In the genomic region with DNA sequence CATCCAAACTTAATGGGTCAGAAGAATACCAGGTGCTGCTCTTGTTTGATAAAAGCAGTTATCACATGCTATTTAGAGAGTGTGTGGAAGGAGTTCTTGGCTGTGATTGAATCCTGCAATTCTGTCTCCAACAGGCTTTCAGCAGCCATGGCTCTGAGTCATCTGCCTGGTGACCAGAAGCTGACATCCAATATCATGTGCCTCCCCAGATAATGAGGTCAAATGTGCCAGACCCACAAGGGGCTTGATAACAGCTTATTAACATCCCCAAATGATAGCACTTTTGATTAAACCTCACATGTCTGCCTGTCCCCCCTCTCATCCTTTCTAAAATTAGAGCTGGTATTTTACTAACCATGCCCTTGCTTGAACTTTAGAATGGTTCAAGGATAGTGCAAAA, we compare ENCODE assay signal across 14 cellular contexts.
DNase-seq lines count a peak whose midpoint lies in the region; ATAC-seq and TF ChIP-seq lines count a peak whose summit lies in the region.
"Had no signal": no experiment of that assay in that cellular context is flagged by ENCODE, and none has a peak within 500 bp of the region (broad histone marks: within the 10 kb centered on the region; RNA-seq: fewer than 3 reads in every experiment).

No MANE protein-coding gene starts in this region.

- no peak for TF ChIP-seq POLR2A in breast epithelium (IDR thresholded peaks at IDR 0.05)
- TF ChIP-seq POLR2A in heart left ventricle (IDR thresholded peaks at IDR 0.05) = no peak

- H3K36me3 ChIP-seq in breast epithelium (no peaks in the 10 kb centered on the region), heart left ventricle (no peaks in the 10 kb centered on the region)
- H3K36me3 ChIP-seq: uterus had no signal

- H3K36me3 Mint-ChIP-seq in MCF 10A (ENCODE audit: insufficient read depth, unreplicated experiment) = no peaks in the 10 kb centered on the region
- no peaks in the 10 kb centered on the region for H3K36me3 Mint-ChIP-seq in activated T-helper 2 cell treated with anti-CD3 and anti-CD28 coated beads, Interferon-gamma antibody, Interleukin-2, Interleukin-4, amounts not matched to agents 10 μg/mL and 5 μg/mL and 100 μg/mL, durations not matched to agents 14 hours and 24 hours and 36 hours (ENCODE audit: low read depth)

- H3K27ac ChIP-seq in breast epithelium (no peak overlapping the region), heart left ventricle (peak overlapping the region; percentile 51 to 93 (median 86))
- H3K27ac ChIP-seq: coronary artery, uterus had no signal

- H3K4me1 ChIP-seq in breast epithelium (no peaks in the 10 kb centered on the region), heart left ventricle (peaks cover 0 to 22% (median 6%) of the 10 kb centered on the region in 12 donors)
- H3K4me1 ChIP-seq: uterus had no signal

- intact Hi-C loops in MCF 10A (cut with micrococcal nuclease) (no loop called here), breast epithelium (cut with DNase I; ENCODE audit: low total_unique reads) (no loop called here), heart left ventricle (cut with DNase I) (loop anchor here in 9 of 10 donors (2.0 to 10.0 kb wide), 14 partner anchors 75 to 180 kb away; partner anchors contain the start of gene PLN (in 1 of the 9))
- intact Hi-C loops in activated T-helper 2 cell treated with anti-CD3 and anti-CD28 coated beads, Interferon-gamma antibody, Interleukin-2, Interleukin-4, amounts not matched to agents 10 μg/mL and 5 μg/mL and 100 μg/mL, durations not matched to agents 14 hours and 24 hours and 36 hours (cut with micrococcal nuclease) = no loop called here

- ATAC-seq in heart left ventricle = peak; percentile 89 to 95 (median 92)
- no peak for ATAC-seq in GM21515 (IDR thresholded peaks at IDR 0.05; ENCODE audit: unreplicated experiment)
- ATAC-seq: left lobe of liver had no signal

- H3K4me3 Mint-ChIP-seq in MCF 10A (ENCODE audit: unreplicated experiment) = no peak overlapping the region
- H3K4me3 Mint-ChIP-seq in activated T-helper 2 cell treated with anti-CD3 and anti-CD28 coated beads, Interferon-gamma antibody, Interleukin-2, Interleukin-4, amounts not matched to agents 10 μg/mL and 5 μg/mL and 100 μg/mL, durations not matched to agents 14 hours and 24 hours and 36 hours (ENCODE audit: low read depth) = no peak overlapping the region
- H3K4me3 Mint-ChIP-seq: B cell had no signal

- no TSS peak for BruUV-seq in MCF 10A (replicated peaks; lab: Mats Ljungman, UMichigan)

- H3K4me1 Mint-ChIP-seq in MCF 10A (ENCODE audit: insufficient read depth, unreplicated experiment) = no peaks in the 10 kb centered on the region
- H3K4me1 Mint-ChIP-seq in activated T-helper 2 cell treated with anti-CD3 and anti-CD28 coated beads, Interferon-gamma antibody, Interleukin-2, Interleukin-4, amounts not matched to agents 10 μg/mL and 5 μg/mL and 100 μg/mL, durations not matched to agents 14 hours and 24 hours and 36 hours (ENCODE audit: low read depth) = no peaks in the 10 kb centered on the region
- H3K4me1 Mint-ChIP-seq: B cell had no signal

- H3K27ac Mint-ChIP-seq in MCF 10A (ENCODE audit: low read depth, unreplicated experiment) = no peak overlapping the region
- H3K27ac Mint-ChIP-seq in activated T-helper 2 cell treated with anti-CD3 and anti-CD28 coated beads, Interferon-gamma antibody, Interleukin-2, Interleukin-4, amounts not matched to agents 10 μg/mL and 5 μg/mL and 100 μg/mL, durations not matched to agents 14 hours and 24 hours and 36 hours = no peak overlapping the region
- H3K27ac Mint-ChIP-seq: B cell had no signal

- H3K4me3 ChIP-seq in breast epithelium (no peak overlapping the region), heart left ventricle (no peak overlapping the region)
- H3K4me3 ChIP-seq: coronary artery, uterus had no signal

- TF ChIP-seq CTCF in MCF 10A (IDR thresholded peaks at IDR 0.05; ENCODE audit: unreplicated experiment) = no peak
- no peak for TF ChIP-seq CTCF in breast epithelium (IDR thresholded peaks at IDR 0.05)
- TF ChIP-seq CTCF in heart left ventricle (IDR thresholded peaks at IDR 0.05) = no peak

- no peaks in the 10 kb centered on the region for H3K27me3 Mint-ChIP-seq in MCF 10A (ENCODE audit: insufficient read depth, unreplicated experiment)
- H3K27me3 Mint-ChIP-seq in activated T-helper 2 cell treated with anti-CD3 and anti-CD28 coated beads, Interferon-gamma antibody, Interleukin-2, Interleukin-4, amounts not matched to agents 10 μg/mL and 5 μg/mL and 100 μg/mL, durations not matched to agents 14 hours and 24 hours and 36 hours (ENCODE audit: low read depth) = no peaks in the 10 kb centered on the region

- H3K27me3 ChIP-seq in breast epithelium = no peaks in the 10 kb centered on the region
- H3K27me3 ChIP-seq in heart left ventricle = no peaks in the 10 kb centered on the region
- H3K27me3 ChIP-seq: uterus had no signal

- H3K9me3 ChIP-seq in breast epithelium = peaks cover 0 to 12% of the 10 kb centered on the region in 2 donors
- peaks cover 0 to 27% (median 2%) of the 10 kb centered on the region in 12 donors for H3K9me3 ChIP-seq in heart left ventricle

- peaks cover 7% of the 10 kb centered on the region for H3K9me3 Mint-ChIP-seq in MCF 10A (ENCODE audit: unreplicated experiment)
- no peaks in the 10 kb centered on the region for H3K9me3 Mint-ChIP-seq in activated T-helper 2 cell treated with anti-CD3 and anti-CD28 coated beads, Interferon-gamma antibody, Interleukin-2, Interleukin-4, amounts not matched to agents 10 μg/mL and 5 μg/mL and 100 μg/mL, durations not matched to agents 14 hours and 24 hours and 36 hours

- DNase-seq in MCF 10A (ENCODE audit: unreplicated experiment) (peak; percentile 10), breast epithelium (ENCODE audit: low spot score in 2 of 2) (no peak), amniotic epithelial cell (ENCODE audit: low read depth) (peak; percentile 24), heart left ventricle (peak in 4 of 5 donors; percentile 68 to 85 (median 80)), activated gamma-delta T cell treated with Interleukin-2 at 50 U/mL for 16 hours (no peak), HEK293T (ENCODE audit: extremely low spot score) (no peak)
- no peak for DNase-seq in activated T-helper 2 cell treated with anti-CD3 and anti-CD28 coated beads, Interferon-gamma antibody, Interleukin-2, Interleukin-4, amounts not matched to agents 10 μg/mL and 5 μg/mL and 100 μg/mL, durations not matched to agents 14 hours and 24 hours and 36 hours (ENCODE audit: low spot score)
- DNase-seq: GF-D8, glutamatergic neuron, uterus had no signal

- POLR2A ChIA-PET in MCF 10A (lab: Yijun Ruan, JAX) = no interaction called here
- POLR2A ChIA-PET in HEK293T (lab: Yijun Ruan, JAX) = no interaction called here

- CTCF ChIA-PET in MCF 10A (lab: Yijun Ruan, JAX) = interaction anchor here (0.6 kb wide), 1 partner anchor 244 kb away, joined by 3 read pairs; no protein-coding TSS in a partner anchor
- CTCF ChIA-PET in HEK293T (lab: Yijun Ruan, JAX) = no interaction called here

TF ChIP-seq in HEK293T, 16 proteins besides CTCF, POLR2A, EP300 and RAD21:
- TF ChIP-seq ZNF384 (IDR thresholded peaks at IDR 0.05) = no peak
- no peak for TF ChIP-seq FOXK2 (IDR thresholded peaks at IDR 0.05)
- TF ChIP-seq CTBP1 (IDR thresholded peaks at IDR 0.05; ENCODE audit: borderline replicate concordance) = no peak
- no peak for TF ChIP-seq NFRKB (IDR thresholded peaks at IDR 0.05)
- TF ChIP-seq HDGF (IDR thresholded peaks at IDR 0.05; ENCODE audit: borderline replicate concordance) = no peak
- TF ChIP-seq FOXA1 (IDR thresholded peaks at IDR 0.05) = no peak
- TF ChIP-seq, protein P1, sequence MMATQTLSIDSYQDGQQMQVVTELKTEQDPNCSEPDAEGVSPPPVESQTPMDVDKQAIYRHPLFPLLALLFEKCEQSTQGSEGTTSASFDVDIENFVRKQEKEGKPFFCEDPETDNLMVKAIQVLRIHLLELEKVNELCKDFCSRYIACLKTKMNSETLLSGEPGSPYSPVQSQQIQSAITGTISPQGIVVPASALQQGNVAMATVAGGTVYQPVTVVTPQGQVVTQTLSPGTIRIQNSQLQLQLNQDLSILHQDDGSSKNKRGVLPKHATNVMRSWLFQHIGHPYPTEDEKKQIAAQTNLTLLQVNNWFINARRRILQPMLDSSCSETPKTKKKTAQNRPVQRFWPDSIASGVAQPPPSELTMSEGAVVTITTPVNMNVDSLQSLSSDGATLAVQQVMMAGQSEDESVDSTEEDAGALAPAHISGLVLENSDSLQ (IDR thresholded peaks at IDR 0.05) = no peak
- no peak for TF ChIP-seq FOXM1 (IDR thresholded peaks at IDR 0.05; ENCODE audit: borderline replicate concordance)
- no peak for TF ChIP-seq ARNT (IDR thresholded peaks at IDR 0.05)

Comparison
In these comparisons a context has a peak if more than half of its experiments do, and no peak if none do; other contexts are left out.
1. DNase-seq: peak in MCF 10A (single experiment), amniotic epithelial cell (single experiment) and heart left ventricle (4 of 5); none in breast epithelium (0 of 2), activated T-helper 2 cell treated with anti-CD3 and anti-CD28 coated beads, Interferon-gamma antibody, Interleukin-2, Interleukin-4, amounts not matched to agents 10 μg/mL and 5 μg/mL and 100 μg/mL, durations not matched to agents 14 hours and 24 hours and 36 hours (single experiment), activated gamma-delta T cell treated with Interleukin-2 at 50 U/mL for 16 hours (single experiment) and HEK293T (single experiment).
2. H3K27ac ChIP-seq: peak in heart left ventricle (12 of 12); none in breast epithelium (0 of 2).
3. intact Hi-C loops: an anchor here in heart left ventricle (2.0 to 10.0 kb wide); none called in MCF 10A, breast epithelium and activated T-helper 2 cell treated with anti-CD3 and anti-CD28 coated beads, Interferon-gamma antibody, Interleukin-2, Interleukin-4, amounts not matched to agents 10 μg/mL and 5 μg/mL and 100 μg/mL, durations not matched to agents 14 hours and 24 hours and 36 hours.